In the genomic region with DNA sequence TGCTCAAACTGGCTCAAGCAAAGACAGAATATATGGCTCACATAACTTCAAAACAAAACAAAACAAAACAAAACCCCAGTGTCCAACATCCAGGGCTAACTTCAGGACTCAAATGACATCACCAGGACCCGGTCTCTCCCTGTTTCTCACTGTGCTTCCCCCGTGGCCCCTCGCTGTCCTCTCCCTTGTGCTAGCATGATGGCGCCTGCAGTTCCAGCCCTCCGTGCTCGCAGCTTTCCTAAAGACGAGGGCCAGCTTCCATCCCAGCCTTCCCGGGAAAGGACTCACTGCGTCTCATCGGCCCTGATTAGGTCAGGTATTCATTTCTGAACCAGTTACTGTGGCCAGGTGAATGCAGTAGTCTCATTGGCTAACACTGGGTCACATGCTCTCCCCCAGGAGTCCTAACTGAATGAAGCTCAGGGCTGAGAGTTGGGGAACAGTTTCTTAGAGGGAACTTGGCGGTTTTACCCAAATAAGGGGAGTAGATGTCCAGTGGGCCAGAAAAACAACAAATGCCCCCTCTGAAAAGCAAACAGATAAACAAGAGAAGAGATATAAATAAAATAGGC, we compare ENCODE assay signal across 25 cellular contexts.
"Had no signal": no experiment of that assay in that cellular context is flagged by ENCODE, and none has a peak within 500 bp of the region (broad histone marks: within the 10 kb centered on the region; RNA-seq: fewer than 3 reads in every experiment).

No MANE protein-coding gene starts in this region.

- DNase-seq: colonic mucosa; dermis blood vessel endothelial cell; endodermal cell; foreskin melanocyte; heart left ventricle; hippocampal formation; immature natural killer cell; left lung; lower lobe of right lung; mesenchymal stem cell; naive thymus-derived CD4-positive, alpha-beta T cell; nucleus accumbens; pancreas; right cardiac atrium; stimulated activated CD4-positive, alpha-beta T cell treated with anti-CD3 and anti-CD28 coated beads, Interleukin-4, amount 100 ng/mL, for 1 hour; stimulated activated CD8-positive, alpha-beta memory T cell treated with anti-CD3 and anti-CD28 coated beads, Interleukin-4, amount 100 ng/mL, for 48 hours; stimulated activated naive CD8-positive, alpha-beta T cell treated with anti-CD3 and anti-CD28 coated beads, Interleukin-15, Interleukin-2, amounts not matched to agents 100 U/mL and 50 U/mL, for 24 hours; thyroid gland; upper lobe of left lung had no signal

- H3K36me3 ChIP-seq: colonic mucosa, heart left ventricle, left lung, lower lobe of right lung, pancreas, suprapubic skin, thyroid gland, upper lobe of left lung, vagina had no signal

- H3K36me3 Mint-ChIP-seq: immature natural killer cell; naive thymus-derived CD4-positive, alpha-beta T cell; stimulated activated effector memory CD8-positive, alpha-beta T cell treated with anti-CD3 and anti-CD28 coated beads, Interleukin-12 subunit alpha, Interleukin-12 subunit beta, amount 100 ng/mL, for 72 hours had no signal

- H3K4me1 ChIP-seq: colonic mucosa, heart left ventricle, left lung, lower lobe of right lung, pancreas, suprapubic skin, thyroid gland, upper lobe of left lung, vagina had no signal

- H3K4me3 Mint-ChIP-seq: endodermal cell; immature natural killer cell; naive thymus-derived CD4-positive, alpha-beta T cell; neural crest cell; stimulated activated effector memory CD8-positive, alpha-beta T cell treated with anti-CD3 and anti-CD28 coated beads, Interleukin-12 subunit alpha, Interleukin-12 subunit beta, amount 100 ng/mL, for 72 hours had no signal

- H3K4me3 ChIP-seq: colonic mucosa, heart left ventricle, left lung, lower lobe of right lung, pancreas, smooth muscle cell, suprapubic skin, thyroid gland, upper lobe of left lung, vagina had no signal

- H3K9me3 Mint-ChIP-seq: endodermal cell; immature natural killer cell; neural crest cell; stimulated activated effector memory CD8-positive, alpha-beta T cell treated with anti-CD3 and anti-CD28 coated beads, Interleukin-12 subunit alpha, Interleukin-12 subunit beta, amount 100 ng/mL, for 72 hours had no signal

- H3K9me3 ChIP-seq: colonic mucosa, heart left ventricle, left lung, lower lobe of right lung, pancreas, suprapubic skin, thyroid gland, upper lobe of left lung, vagina had no signal

- ATAC-seq: heart left ventricle; left lung; lower lobe of right lung; naive thymus-derived CD4-positive, alpha-beta T cell; pancreas; right cardiac atrium; stimulated activated effector memory CD8-positive, alpha-beta T cell treated with anti-CD3 and anti-CD28 coated beads, Interleukin-12 subunit alpha, Interleukin-12 subunit beta, amount 100 ng/mL, for 72 hours; stimulated activated naive CD8-positive, alpha-beta T cell treated with anti-CD3 and anti-CD28 coated beads, Interleukin-15, Interleukin-2, amounts not matched to agents 100 U/mL and 50 U/mL, for 24 hours had no signal

- H3K4me1 Mint-ChIP-seq: endodermal cell; immature natural killer cell; stimulated activated effector memory CD8-positive, alpha-beta T cell treated with anti-CD3 and anti-CD28 coated beads, Interleukin-12 subunit alpha, Interleukin-12 subunit beta, amount 100 ng/mL, for 72 hours had no signal

- H3K27ac Mint-ChIP-seq: endodermal cell; immature natural killer cell; naive thymus-derived CD4-positive, alpha-beta T cell; progenitor cell of endocrine pancreas; stimulated activated effector memory CD8-positive, alpha-beta T cell treated with anti-CD3 and anti-CD28 coated beads, Interleukin-12 subunit alpha, Interleukin-12 subunit beta, amount 100 ng/mL, for 72 hours had no signal

- H3K27me3 ChIP-seq: colonic mucosa, heart left ventricle, left lung, pancreas, suprapubic skin, thyroid gland, upper lobe of left lung, vagina had no signal

- H3K27ac ChIP-seq: colonic mucosa, heart left ventricle, left lung, lower lobe of right lung, pancreas, suprapubic skin, thyroid gland, upper lobe of left lung, vagina had no signal

- H3K4me2 ChIP-seq: smooth muscle cell had no signal
